ENCODE assay signal across 19 cellular contexts in genomic region chr20:61784801-61785566, GRCh38.
A peak's percentile ranks its signal among the peaks of the same experiment; 100 is the strongest.
DNase-seq lines count a peak whose midpoint lies in the region; ATAC-seq, FAIRE-seq and TF ChIP-seq lines count a peak whose summit lies in the region.
"Had no signal": no experiment of that assay in that cellular context is flagged by ENCODE, and none has a peak within 500 bp of the region (broad histone marks: within the 10 kb centered on the region; RNA-seq: fewer than 3 reads in every experiment).

No MANE protein-coding gene starts in this region.

- no peak for TF ChIP-seq POLR2A in IMR-90 (IDR thresholded peaks at IDR 0.05; ENCODE audit: low read depth, low read length)
- no peak for TF ChIP-seq POLR2A in HepG2 (IDR thresholded peaks at IDR 0.05; ENCODE audit: insufficient read depth in 1 of 2, low read depth in 2 of 2, low read length in 2 of 2)

- H3K4ac ChIP-seq in IMR-90 (ENCODE audit: low read depth, low read length) (no peak overlapping the region), trophoblast cell (ENCODE audit: low read depth, low read length) (no peak overlapping the region)

- BruUV-seq in IMR-90 (replicated peaks; lab: Mats Ljungman, UMichigan) (no TSS peak), HepG2 (replicated peaks; lab: Mats Ljungman, UMichigan) (no TSS peak)

- no peaks in the 10 kb centered on the region for H3K9me1 ChIP-seq in IMR-90 (ENCODE audit: insufficient read depth, low read length)

- TF ChIP-seq CTCF in IMR-90 (conservative IDR thresholded peaks at IDR 0.05; ENCODE audit: low read depth, low read length) (no peak), HepG2 (CRISPR knock-in tag; IDR thresholded peaks at IDR 0.05) (no peak)

- no peak overlapping the region for H2BK20ac ChIP-seq in IMR-90 (ENCODE audit: low read depth, low read length)

- CTCF ChIA-PET in IMR-90 (lab: Yijun Ruan, JAX), result no interaction called here
- CTCF ChIA-PET in HepG2 (lab: Yijun Ruan, JAX; ENCODE audit: low intra/inter-chr PET ratio, low total read pairs), result no interaction called here

- POLR2A ChIA-PET in IMR-90 (lab: Charles Lee; ENCODE audit: unreplicated experiment), result no interaction called here
- POLR2A ChIA-PET in HepG2 (lab: Yijun Ruan, JAX), result no interaction called here

- H3K4me1 ChIP-seq in BLaER1 (peaks cover 44% of the 10 kb centered on the region), IMR-90 (ENCODE audit: control insufficient read depth, insufficient read depth, low read length) (no peaks in the 10 kb centered on the region), HepG2 (ENCODE audit: insufficient read depth, low read length) (no peaks in the 10 kb centered on the region), trophoblast cell (ENCODE audit: control insufficient read depth in 1 of 2, insufficient read depth in 2 of 2, low read length in 2 of 2) (no peaks in the 10 kb centered on the region)
- H3K4me1 ChIP-seq: HAP-1 had no signal

- H2BK12ac ChIP-seq in trophoblast cell (ENCODE audit: low read length), result no peak overlapping the region

- H4K20me1 ChIP-seq in BLaER1 (no peaks in the 10 kb centered on the region), IMR-90 (ENCODE audit: insufficient read depth, low read length) (no peaks in the 10 kb centered on the region), HepG2 (ENCODE audit: insufficient read depth, low read length) (no peaks in the 10 kb centered on the region; the same call in 1 of the 2 replicates)

- no peak for TF ChIP-seq EP300 in HepG2 (IDR thresholded peaks at IDR 0.05; ENCODE audit: low read depth in 2 of 2, low read length in 2 of 2)
- no peak for TF ChIP-seq EP300 in HepG2 (CRISPR knock-in tag; IDR thresholded peaks at IDR 0.05; ENCODE audit: borderline replicate concordance)

- peak overlapping the region; percentile 37 for H2AK9ac ChIP-seq in IMR-90 (replicated peaks; ENCODE audit: low read depth, low read length, poor library complexity)

- TF ChIP-seq RAD21 in IMR-90 (IDR thresholded peaks at IDR 0.05; ENCODE audit: low read length) (no peak), HepG2 (CRISPR knock-in tag; IDR thresholded peaks at IDR 0.05) (no peak)

- no peak overlapping the region for H4K12ac ChIP-seq in trophoblast cell (ENCODE audit: low read depth, low read length)

- H2BK5ac ChIP-seq in IMR-90 (ENCODE audit: low read depth, low read length, poor library complexity, severe bottlenecking), result no peak overlapping the region
- no peak overlapping the region for H2BK5ac ChIP-seq in trophoblast cell (ENCODE audit: low read depth, low read length, poor library complexity)

- H3K4me2 ChIP-seq in BLaER1 (peak overlapping the region; percentile 75), IMR-90 (ENCODE audit: low read depth, low read length) (no peak overlapping the region), HepG2 (ENCODE audit: low read depth, low read length) (no peak overlapping the region), trophoblast cell (ENCODE audit: low read length) (no peak overlapping the region)

- no peak overlapping the region for H4K5ac ChIP-seq in IMR-90 (ENCODE audit: low read depth, low read length)

- no peak overlapping the region for H3K56ac ChIP-seq in IMR-90 (ENCODE audit: extremely low read depth, insufficient read depth, low read length)

- H3K27me3 ChIP-seq in BLaER1 (no peaks in the 10 kb centered on the region), IMR-90 (ENCODE audit: control insufficient read depth, insufficient read depth, low read length) (no peaks in the 10 kb centered on the region), HepG2 (ENCODE audit: control insufficient read depth in 1 of 2, insufficient read depth in 2 of 2, low read length in 2 of 2) (peaks cover 7 to 73% of the 10 kb centered on the region in 2 experiments), trophoblast cell (ENCODE audit: insufficient read depth, low read length) (no peaks in the 10 kb centered on the region)

- no peak for FAIRE-seq in HepG2 (lab: Jason Lieb, UNC)
- FAIRE-seq: D721Med, GM19239, HTR-8/SVneo had no signal

- 78% methylated on average over 9 of the region's 18 CpGs; no CpG with 5 or more reads in 1 of the 2 experiments for WGBS in IMR-90 (ENCODE audit: extremely low coverage in 2 of 2, insufficient read length in 1 of 2), 2 experiments
- WGBS in HepG2 (ENCODE audit: low lambda C conversion rate), result 6% methylated on average over 17 of the region's 18 CpGs
- WGBS in trophoblast cell (ENCODE audit: extremely low coverage, insufficient coverage, insufficient read length), result no CpG with 5 or more reads among the region's 18 CpGs

- no peak overlapping the region for H3K14ac ChIP-seq in IMR-90 (replicated peaks; ENCODE audit: low read depth, low read length)
- H3K14ac ChIP-seq in trophoblast cell (ENCODE audit: low read length), result no peak overlapping the region

- dilution Hi-C loops in IMR-90 (cut with HindIII; ENCODE audit: low sequenced_read_pairs, unreplicated experiment), result no loop called here

- H3K27ac ChIP-seq in BLaER1 (no peak overlapping the region), IMR-90 (ENCODE audit: insufficient read depth, low read length) (no peak overlapping the region), HepG2 (ENCODE audit: extremely low read length, insufficient read depth, low read length) (no peak overlapping the region), trophoblast cell (ENCODE audit: low read depth, low read length) (no peak overlapping the region)
- H3K27ac ChIP-seq: C4-2B had no signal

- H4K91ac ChIP-seq in IMR-90 (ENCODE audit: insufficient read depth, low read depth, low read length) (no peak overlapping the region), trophoblast cell (ENCODE audit: low read depth, low read length) (no peak overlapping the region)

- intact Hi-C loops in IMR-90 (cut with micrococcal nuclease) (no loop called here), HepG2 (cut with micrococcal nuclease; ENCODE audit: unreplicated experiment) (no loop called here)

- H3K9ac ChIP-seq in BLaER1 (no peak overlapping the region), IMR-90 (ENCODE audit: low read depth, low read length) (no peak overlapping the region), HepG2 (ENCODE audit: insufficient read depth, low read depth, low read length) (no peak overlapping the region), trophoblast cell (ENCODE audit: low read length) (no peak overlapping the region)

- in situ Hi-C loops in IMR-90 (cut with MboI; ENCODE audit: low sequenced_read_pairs) (no loop called here), HepG2 (cut with HindIII; ENCODE audit: extremely low pct_ligation_motif_present, low pct_unique_long_range_greater_than_20kb) (no loop called here)

- H3K79me2 ChIP-seq in HepG2 (ENCODE audit: insufficient read depth, low read length) (no peaks in the 10 kb centered on the region), trophoblast cell (ENCODE audit: control insufficient read depth, insufficient read depth, low read length, poor library complexity) (no peaks in the 10 kb centered on the region)

- H3K4me3 ChIP-seq in BLaER1 (no peak overlapping the region), IMR-90 (ENCODE audit: insufficient read depth, low read depth, low read length) (no peak overlapping the region), HepG2 (replicated peaks in 1 of 3; ENCODE audit: insufficient read depth in 1 of 3, low read depth in 2 of 3, low read length in 3 of 3) (no peak overlapping the region), trophoblast cell (ENCODE audit: low read depth, low read length) (peak overlapping the region; percentile 37)
- H3K4me3 ChIP-seq: HAP-1 had no signal

- DNase-seq in IMR-90 (no peak), HepG2 (ENCODE audit: low spot score) (no peak), trophoblast cell (no peak), NCI-H2227 treated with DMSO at 0.1 percent for 48 hours (lab: John Stamatoyannopoulos, UW) (no peak), amniotic stem cell (lab: John Stamatoyannopoulos, UW) (no peak), NCI-H2029 treated with DMSO at 0.1 percent for 48 hours (lab: John Stamatoyannopoulos, UW) (no peak)
- DNase-seq: ACHN; CD8-positive, alpha-beta T cell; COR-L47; DND-41; GF-D8; GOT3 had no signal

- ATAC-seq in IMR-90 (ENCODE audit: low read depth) (no peak), HepG2 (peak; percentile 25; the same call in 2 of the 3 replicates), HG03520 (IDR thresholded peaks at IDR 0.05; ENCODE audit: unreplicated experiment) (no peak)
- ATAC-seq: CD8-positive, alpha-beta T cell had no signal

- H3K36me3 ChIP-seq in BLaER1 (no peaks in the 10 kb centered on the region), IMR-90 (ENCODE audit: control insufficient read depth, insufficient read depth, low read length) (no peaks in the 10 kb centered on the region), HepG2 (replicated peaks in 1 of 2; ENCODE audit: control insufficient read depth in 1 of 2, insufficient read depth in 2 of 2, low read length in 2 of 2) (no peaks in the 10 kb centered on the region), trophoblast cell (ENCODE audit: control insufficient read depth in 1 of 2, insufficient read depth in 2 of 2, low read length in 2 of 2) (no peaks in the 10 kb centered on the region)
- H3K36me3 ChIP-seq: HAP-1 had no signal

- no peak overlapping the region for H2AK5ac ChIP-seq in IMR-90 (ENCODE audit: low read depth, low read length)
- no peak overlapping the region for H2AK5ac ChIP-seq in trophoblast cell (ENCODE audit: low read length)

- H2BK120ac ChIP-seq in IMR-90 (ENCODE audit: low read depth, low read length) (no peak overlapping the region), trophoblast cell (ENCODE audit: insufficient read depth, low read length, poor library complexity) (no peak overlapping the region)

- no peak overlapping the region for H3K23ac ChIP-seq in IMR-90 (ENCODE audit: low read depth, low read length)
- H3K23ac ChIP-seq in trophoblast cell (ENCODE audit: low read length), result no peak overlapping the region

- no peak overlapping the region for H2AFZ ChIP-seq in IMR-90 (replicated peaks; ENCODE audit: low read length, poor library complexity)
- no peak overlapping the region for H2AFZ ChIP-seq in HepG2 (ENCODE audit: low read length)
- H2AFZ ChIP-seq in trophoblast cell (ENCODE audit: insufficient read depth, low read length, poor library complexity), result no peak overlapping the region

- no peak overlapping the region for H2BK15ac ChIP-seq in IMR-90 (ENCODE audit: low read depth, low read length)

- H3K18ac ChIP-seq in IMR-90 (ENCODE audit: low read depth, low read length) (no peak overlapping the region), trophoblast cell (ENCODE audit: low read length) (no peak overlapping the region)

- no peaks in the 10 kb centered on the region for H3K79me1 ChIP-seq in IMR-90 (ENCODE audit: low read depth in 1 of 2, low read length in 2 of 2)
- no peaks in the 10 kb centered on the region for H3K79me1 ChIP-seq in trophoblast cell (ENCODE audit: low read length)

- H3K9me3 ChIP-seq in BLaER1 (peaks cover 8% of the 10 kb centered on the region; the same call in 1 of the 2 replicates), IMR-90 (ENCODE audit: control insufficient read depth, insufficient read depth, low read length) (peaks cover 5% of the 10 kb centered on the region; the same call in 1 of the 2 replicates), HepG2 (ENCODE audit: low read length) (no peaks in the 10 kb centered on the region; the same call in 1 of the 2 replicates), trophoblast cell (ENCODE audit: insufficient read depth, low read depth, low read length) (peaks cover 2% of the 10 kb centered on the region)
- H3K9me3 ChIP-seq: HAP-1 had no signal

- no peak overlapping the region for H4K8ac ChIP-seq in IMR-90 (ENCODE audit: low read depth in 2 of 2, low read length in 2 of 2)
- H4K8ac ChIP-seq in trophoblast cell (ENCODE audit: low read depth, low read length), result no peak overlapping the region
